In genomic region chr7:137093198-137093597, GRCh38 we compare ENCODE assay signal across 5 cellular contexts.
"Had no signal": no experiment of that assay in that cellular context is flagged by ENCODE, and none has a peak within 500 bp of the region (broad histone marks: within the 10 kb centered on the region; RNA-seq: fewer than 3 reads in every experiment).

No MANE protein-coding gene starts in this region.

- DNase-seq: GM23248, GOT3, H9, HCEC 1CT, KBM-7 had no signal

- H3K27ac ChIP-seq: GM23248 had no signal

- H2AFZ ChIP-seq: GM23248 had no signal

- H3K9ac ChIP-seq: GM23248 had no signal

- H3K4me3 ChIP-seq: GM23248 had no signal
